In genomic region chr7:34747176-34747781, GRCh38 we compare ENCODE assay signal across 1 cellular context.
TF ChIP-seq lines count a peak whose summit lies in the region.

No MANE protein-coding gene starts in this region.

TF ChIP-seq in GM23338, 12 proteins besides CTCF, POLR2A, EP300 and RAD21 (continued from another document):
- no peak for TF ChIP-seq ZNF462 (CRISPR knock-in tag; IDR thresholded peaks at IDR 0.05)
TF ChIP-seq in GM23338: peak in this region for 0.
